ENCODE assay signal across 10 cellular contexts in the genomic region with DNA sequence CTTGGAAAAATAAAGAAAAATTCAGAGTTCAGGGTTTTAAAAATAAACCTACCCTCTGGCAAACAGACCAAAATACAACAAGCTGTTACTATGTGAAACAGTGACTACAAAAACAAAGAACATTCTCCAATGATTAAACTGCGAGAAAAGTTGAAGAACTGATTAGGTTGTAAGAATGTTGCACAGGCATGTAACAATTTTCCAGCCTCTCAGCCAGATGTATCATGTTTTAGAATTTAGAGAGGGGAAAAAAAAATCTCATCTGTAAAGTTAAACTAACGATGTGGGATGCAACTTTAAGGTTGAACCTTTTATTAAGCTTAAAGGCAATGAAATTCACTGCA.
DNase-seq lines count a peak whose midpoint lies in the region; ATAC-seq and TF ChIP-seq lines count a peak whose summit lies in the region.
"Had no signal": no experiment of that assay in that cellular context is flagged by ENCODE, and none has a peak within 500 bp of the region (broad histone marks: within the 10 kb centered on the region; RNA-seq: fewer than 3 reads in every experiment).

No MANE protein-coding gene starts in this region.

- no peak for TF ChIP-seq EP300 in upper lobe of left lung (IDR thresholded peaks at IDR 0.05)

- H3K18ac ChIP-seq in mesendoderm (ENCODE audit: low read length), result no peak overlapping the region

- no peak overlapping the region for H3K4ac ChIP-seq in mesendoderm (ENCODE audit: low read depth, low read length)

- TF ChIP-seq CTCF in choroid plexus epithelial cell (conservative IDR thresholded peaks at IDR 0.05; ENCODE audit: low read depth, low read length), result no peak
- no peak for TF ChIP-seq CTCF in upper lobe of left lung (IDR thresholded peaks at IDR 0.05)

- DNase-seq in NCI-H2029 treated with DMSO at 0.1 percent for 48 hours (lab: John Stamatoyannopoulos, UW), result peak; percentile 86
- DNase-seq in NCI-H2029 (lab: John Stamatoyannopoulos, UW), result no peak
- peak; percentile 79 for DNase-seq in choroid plexus epithelial cell (ENCODE audit: low read depth)
- peak; percentile 29 for DNase-seq in mesendoderm
- no peak for DNase-seq in upper lobe of left lung
- DNase-seq in NCI-H510A treated with DMSO at 0.1 percent for 48 hours (lab: John Stamatoyannopoulos, UW), result no peak
- no peak for DNase-seq in hypothalamus (lab: John Stamatoyannopoulos, UW)
- DNase-seq in NCI-H2107 treated with DMSO at 0.1 percent for 48 hours (lab: John Stamatoyannopoulos, UW; ENCODE audit: unreplicated experiment), result no peak
- DNase-seq: 8988T, Kasumi-1 had no signal

- no peaks in the 10 kb centered on the region for H3K79me2 ChIP-seq in mesendoderm (ENCODE audit: control insufficient read depth, insufficient read depth, low read length)

- H3K79me1 ChIP-seq in mesendoderm (ENCODE audit: low read length), result no peaks in the 10 kb centered on the region

- no CpG with 5 or more reads among the region's 2 CpGs for WGBS in mesendoderm (ENCODE audit: extremely low coverage, insufficient coverage, low lambda C conversion rate)
- WGBS in upper lobe of left lung, 2 donors, result 25 to 27% methylated on average over 2 of the region's 2 CpGs

- no peak overlapping the region for H2BK120ac ChIP-seq in mesendoderm (ENCODE audit: low read depth, low read length)

- no peak overlapping the region for H3K4me2 ChIP-seq in mesendoderm (ENCODE audit: low read length)

- peaks cover 3% of the 10 kb centered on the region for H3K4me1 ChIP-seq in mesendoderm (ENCODE audit: control insufficient read depth, low read depth, low read length)
- peaks cover 12 to 26% (median 18%) of the 10 kb centered on the region in 4 donors for H3K4me1 ChIP-seq in upper lobe of left lung

- H3K9ac ChIP-seq in mesendoderm (ENCODE audit: low read length), result no peak overlapping the region

- no peak overlapping the region for H4K8ac ChIP-seq in mesendoderm (ENCODE audit: low read depth, low read length)

- no peak overlapping the region for H4K5ac ChIP-seq in mesendoderm (ENCODE audit: low read length)

- no peaks in the 10 kb centered on the region for H3K9me3 ChIP-seq in upper lobe of left lung

- no peak overlapping the region for H2BK15ac ChIP-seq in mesendoderm (replicated peaks; ENCODE audit: low read depth)

- no peak overlapping the region for H3K23ac ChIP-seq in mesendoderm (ENCODE audit: low read length)

- H3K4me3 ChIP-seq in choroid plexus epithelial cell (ENCODE audit: low read depth, low read length) (peak overlapping the region; percentile 17), mesendoderm (ENCODE audit: low read length) (no peak overlapping the region), upper lobe of left lung (peak overlapping the region in 2 of 4 donors; percentile 6 to 12)

- H3K36me3 ChIP-seq in mesendoderm (ENCODE audit: control insufficient read depth, insufficient read depth, low read length) (no peaks in the 10 kb centered on the region), upper lobe of left lung (no peaks in the 10 kb centered on the region)

- H3K56ac ChIP-seq in mesendoderm (ENCODE audit: low read length), result no peak overlapping the region

- no peak overlapping the region for H2BK5ac ChIP-seq in mesendoderm (ENCODE audit: low read length)

- H3K27me3 ChIP-seq in mesendoderm (ENCODE audit: insufficient read depth, low read length, poor library complexity), result no peaks in the 10 kb centered on the region
- no peaks in the 10 kb centered on the region for H3K27me3 ChIP-seq in upper lobe of left lung

- no peak overlapping the region for H2AK5ac ChIP-seq in mesendoderm (ENCODE audit: low read length)

- peak; percentile 58 to 67 for ATAC-seq in upper lobe of left lung (ENCODE audit: low FRiP score in 2 of 2)

- no peak for TF ChIP-seq POLR2A in upper lobe of left lung (IDR thresholded peaks at IDR 0.05)

- H3K27ac ChIP-seq in mesendoderm (ENCODE audit: low read depth, low read length) (no peak overlapping the region), upper lobe of left lung (peak overlapping the region; percentile 1 to 82 (median 70))

Comparison
In these comparisons a context has a peak if more than half of its experiments do, and no peak if none do; other contexts are left out.
1. DNase-seq: peak in NCI-H2029 treated with DMSO at 0.1 percent for 48 hours (single experiment), choroid plexus epithelial cell (single experiment) and mesendoderm (single experiment); none in NCI-H2029 (single experiment), upper lobe of left lung (0 of 2), NCI-H510A treated with DMSO at 0.1 percent for 48 hours (single experiment), hypothalamus (0 of 51) and NCI-H2107 treated with DMSO at 0.1 percent for 48 hours (single experiment).